In genomic region chr2:216866515-216867095, GRCh38 we compare ENCODE assay signal across 24 cellular contexts. TPM values are rescaled to one million over a fixed set of nuclear protein-coding genes. Genes with fewer than 3 reads are reported as not detected.
"Had no signal": no experiment of that assay in that cellular context is flagged by ENCODE, and none has a peak within 500 bp of the region (broad histone marks: within the 10 kb centered on the region; RNA-seq: fewer than 3 reads in every experiment).

No MANE protein-coding gene starts in this region.

- H3K27ac Mint-ChIP-seq: activated CD4-positive, alpha-beta T cell treated with anti-CD3 and anti-CD28 coated beads for 36 hours; memory B cell; stimulated activated memory B cell treated with anti-CD40 and anti-IgM and Interleukin-4, amounts not matched to agents 10 μg/mL and 1 μg/mL and 100 μg/mL, for 72 hours had no signal

- H3K4me2 ChIP-seq: smooth muscle cell had no signal

- H3K36me3 Mint-ChIP-seq: memory B cell; naive thymus-derived CD8-positive, alpha-beta T cell; stimulated activated memory B cell treated with anti-CD40 and anti-IgM and Interleukin-4, amounts not matched to agents 10 μg/mL and 1 μg/mL and 100 μg/mL, for 72 hours had no signal

- H3K4me1 Mint-ChIP-seq: memory B cell; stimulated activated memory B cell treated with anti-CD40 and anti-IgM and Interleukin-4, amounts not matched to agents 10 μg/mL and 1 μg/mL and 100 μg/mL, for 72 hours had no signal

- DNase-seq: activated CD4-positive, alpha-beta T cell treated with anti-CD3 and anti-CD28 coated beads for 36 hours; activated CD8-positive, alpha-beta memory T cell treated with anti-CD3 and anti-CD28 coated beads for 24 hours; aorta; brain microvascular endothelial cell; colonic mucosa; heart left ventricle; left ventricle myocardium superior; naive thymus-derived CD8-positive, alpha-beta T cell; right lobe of liver; stimulated activated CD4-positive, alpha-beta T cell treated with anti-CD3 and anti-CD28 coated beads, Interleukin-4, amount 100 ng/mL, for 24 hours; tibial artery had no signal

- H3K36me3 ChIP-seq: brain microvascular endothelial cell, colonic mucosa, gastroesophageal sphincter, heart left ventricle, neutrophil, right lobe of liver, tibial artery had no signal

- H3K79me2 ChIP-seq: parathyroid adenoma had no signal

- H3K27me3 ChIP-seq: brain microvascular endothelial cell, colonic mucosa, gastroesophageal sphincter, heart left ventricle, neutrophil, right lobe of liver, tibial artery had no signal

- H3K4me1 ChIP-seq: colonic mucosa, gastroesophageal sphincter, parathyroid adenoma had no signal

- H3K4me3 ChIP-seq: colonic mucosa, gastroesophageal sphincter, heart left ventricle, right lobe of liver, smooth muscle cell, tibial artery had no signal

- ATAC-seq: activated CD4-positive, alpha-beta T cell treated with anti-CD3 and anti-CD28 coated beads for 36 hours; gastroesophageal sphincter; heart left ventricle; left ventricle myocardium superior; naive thymus-derived CD8-positive, alpha-beta T cell; right lobe of liver; stimulated activated memory B cell treated with anti-CD40 and anti-IgM and Interleukin-4, amounts not matched to agents 10 μg/mL and 1 μg/mL and 100 μg/mL, for 72 hours had no signal

- H3K4me3 Mint-ChIP-seq: activated CD4-positive, alpha-beta T cell treated with anti-CD3 and anti-CD28 coated beads for 36 hours; central memory CD8-positive, alpha-beta T cell; memory B cell; naive thymus-derived CD8-positive, alpha-beta T cell; stimulated activated memory B cell treated with anti-CD40 and anti-IgM and Interleukin-4, amounts not matched to agents 10 μg/mL and 1 μg/mL and 100 μg/mL, for 72 hours had no signal

- H3K27ac ChIP-seq: brain microvascular endothelial cell, colonic mucosa, gastroesophageal sphincter, heart left ventricle, neutrophil, parathyroid adenoma, right lobe of liver, tibial artery had no signal

- H2AFZ ChIP-seq: parathyroid adenoma had no signal

- H3K9me3 ChIP-seq: colonic mucosa, gastroesophageal sphincter, heart left ventricle, neutrophil, right lobe of liver, tibial artery had no signal

- H3K9me3 Mint-ChIP-seq: central memory CD8-positive, alpha-beta T cell; memory B cell; naive thymus-derived CD8-positive, alpha-beta T cell; stimulated activated memory B cell treated with anti-CD40 and anti-IgM and Interleukin-4, amounts not matched to agents 10 μg/mL and 1 μg/mL and 100 μg/mL, for 72 hours had no signal

- H3K27me3 Mint-ChIP-seq: activated CD4-positive, alpha-beta T cell treated with anti-CD3 and anti-CD28 coated beads for 36 hours had no signal

- FAIRE-seq: endometrium, TTC549 had no signal

- H3K9ac ChIP-seq: parathyroid adenoma had no signal

RNA-seq across cellular contexts. Expression of gene TNP1, which starts 6.7 kb away (rescaled TPM):
- total RNA-seq: activated CD4-positive, alpha-beta T cell treated with anti-CD3 and anti-CD28 coated beads for 36 hours; aorta; colonic mucosa; gastroesophageal sphincter; heart left ventricle; kidney epithelial cell; left ventricle myocardium superior; mononuclear cell; naive thymus-derived CD8-positive, alpha-beta T cell; right lobe of liver; smooth muscle cell; subcutaneous adipose tissue; urinary bladder had no signal
